10 cellular contexts compared by ENCODE assay signal in genomic region chr4:138982754-138983153, GRCh38. TPM values are rescaled to one million over a fixed set of nuclear protein-coding genes. Genes with fewer than 3 reads are reported as not detected.
DNase-seq lines count a peak whose midpoint lies in the region; ATAC-seq, FAIRE-seq and TF ChIP-seq lines count a peak whose summit lies in the region.
"Had no signal": no experiment of that assay in that cellular context is flagged by ENCODE, and none has a peak within 500 bp of the region (broad histone marks: within the 10 kb centered on the region; RNA-seq: fewer than 3 reads in every experiment).

No MANE protein-coding gene starts in this region.

- POLR2A ChIA-PET in HepG2 (lab: Yijun Ruan, JAX) = no interaction called here

- no peak overlapping the region for H3K4me3 ChIP-seq in right lobe of liver
- no peak overlapping the region for H3K4me3 ChIP-seq in HepG2 (replicated peaks in 1 of 3; ENCODE audit: insufficient read depth in 1 of 3, low read depth in 2 of 3, low read length in 3 of 3)
- H3K4me3 ChIP-seq in esophagus squamous epithelium = no peak overlapping the region
- H3K4me3 ChIP-seq in gastrocnemius medialis = no peak overlapping the region

- H3K4me1 ChIP-seq in right lobe of liver (peaks cover 0 to 11% (median 0%) of the 10 kb centered on the region in 4 donors), HepG2 (ENCODE audit: insufficient read depth, low read length) (peaks cover 36% of the 10 kb centered on the region), esophagus squamous epithelium (peaks cover 0 to 12% (median 9%) of the 10 kb centered on the region in 3 donors), gastrocnemius medialis (peaks cover 3 to 7% of the 10 kb centered on the region in 2 donors)

- BruUV-seq in HepG2 (replicated peaks; lab: Mats Ljungman, UMichigan) = no TSS peak

- CTCF ChIA-PET in HepG2 (lab: Yijun Ruan, JAX; ENCODE audit: low intra/inter-chr PET ratio, low total read pairs) = no interaction called here

- H3K27me3 ChIP-seq in right lobe of liver (no peaks in the 10 kb centered on the region), HepG2 (ENCODE audit: control insufficient read depth in 1 of 2, insufficient read depth in 2 of 2, low read length in 2 of 2) (no peaks in the 10 kb centered on the region), esophagus squamous epithelium (no peaks in the 10 kb centered on the region), gastrocnemius medialis (no peaks in the 10 kb centered on the region)

- no peaks in the 10 kb centered on the region for H4K20me1 ChIP-seq in HepG2 (ENCODE audit: insufficient read depth, low read length)

- H3K36me3 ChIP-seq in right lobe of liver (no peaks in the 10 kb centered on the region), HepG2 (replicated peaks in 1 of 2; ENCODE audit: control insufficient read depth in 1 of 2, insufficient read depth in 2 of 2, low read length in 2 of 2) (no peaks in the 10 kb centered on the region), esophagus squamous epithelium (no peaks in the 10 kb centered on the region), gastrocnemius medialis (no peaks in the 10 kb centered on the region)

- no peak for TF ChIP-seq EP300 in HepG2 (IDR thresholded peaks at IDR 0.05; ENCODE audit: low read depth in 2 of 2, low read length in 2 of 2)
- no peak for TF ChIP-seq EP300 in HepG2 (CRISPR knock-in tag; IDR thresholded peaks at IDR 0.05; ENCODE audit: borderline replicate concordance)

- DNase-seq in right lobe of liver (no peak), HepG2 (ENCODE audit: low spot score) (no peak), esophagus squamous epithelium (lab: John Stamatoyannopoulos, UW) (no peak), gastrocnemius medialis (no peak), Ammon's horn (ENCODE audit: low spot score) (no peak), nucleus accumbens (lab: John Stamatoyannopoulos, UW) (no peak), dedifferentiated amniotic fluid mesenchymal stem cell (ENCODE audit: extremely low spot score) (no peak), NCI-H1436 (lab: John Stamatoyannopoulos, UW) (no peak)
- DNase-seq: cerebellar nuclear complex, NCI-H1105 had no signal

- no peak overlapping the region for H3K9ac ChIP-seq in HepG2 (ENCODE audit: insufficient read depth, low read depth, low read length)

- intact Hi-C loops in right lobe of liver (cut with DNase I) = no loop called here
- intact Hi-C loops in HepG2 (cut with micrococcal nuclease; ENCODE audit: unreplicated experiment) = no loop called here
- intact Hi-C loops in esophagus squamous epithelium (cut with DNase I) = no loop called here
- intact Hi-C loops in gastrocnemius medialis (cut with DNase I; ENCODE audit: low total_unique reads) = loop anchor here (2.0 kb wide), 1 partner anchor 32 kb away; the partner anchor contains the start of gene NOCT

- 96% methylated on average over 5 of the region's 7 CpGs for WGBS in right lobe of liver (ENCODE audit: insufficient coverage, low coverage, low lambda C conversion rate, missing lambda C conversion rate)
- WGBS in HepG2 (ENCODE audit: low lambda C conversion rate) = 75% methylated on average over 7 of the region's 7 CpGs
- WGBS in esophagus squamous epithelium, 2 donors = 74 to 79% methylated on average over 7 of the region's 7 CpGs

- H3K79me2 ChIP-seq in HepG2 (ENCODE audit: insufficient read depth, low read length) = no peaks in the 10 kb centered on the region

- no peak overlapping the region for H3K4me2 ChIP-seq in HepG2 (ENCODE audit: low read depth, low read length)

- TF ChIP-seq POLR2A in right lobe of liver (IDR thresholded peaks at IDR 0.05) (no peak), HepG2 (IDR thresholded peaks at IDR 0.05; ENCODE audit: insufficient read depth in 1 of 2, low read depth in 2 of 2, low read length in 2 of 2) (no peak), esophagus squamous epithelium (IDR thresholded peaks at IDR 0.05) (no peak), gastrocnemius medialis (IDR thresholded peaks at IDR 0.05) (no peak)

- no peak for TF ChIP-seq CTCF in right lobe of liver (IDR thresholded peaks at IDR 0.05)
- TF ChIP-seq CTCF in HepG2 (CRISPR knock-in tag; IDR thresholded peaks at IDR 0.05) = no peak
- no peak for TF ChIP-seq CTCF in esophagus squamous epithelium (IDR thresholded peaks at IDR 0.05)
- no peak for TF ChIP-seq CTCF in gastrocnemius medialis (IDR thresholded peaks at IDR 0.05 in 4 of 5, conservative IDR thresholded peaks at IDR 0.05 in 1 of 5)

- in situ Hi-C loops in HepG2 (cut with HindIII; ENCODE audit: extremely low pct_ligation_motif_present, low pct_unique_long_range_greater_than_20kb) (no loop called here), gastrocnemius medialis (cut with MboI; ENCODE audit: low sequenced_read_pairs in 4 of 4) (no loop called here)

- no peak for ATAC-seq in right lobe of liver
- ATAC-seq in HepG2 = no peak
- no peak for ATAC-seq in gastrocnemius medialis

- no peak for TF ChIP-seq RAD21 in HepG2 (CRISPR knock-in tag; IDR thresholded peaks at IDR 0.05)

- H3K9me3 ChIP-seq in right lobe of liver = no peaks in the 10 kb centered on the region
- no peaks in the 10 kb centered on the region for H3K9me3 ChIP-seq in HepG2 (ENCODE audit: low read length)
- no peaks in the 10 kb centered on the region for H3K9me3 ChIP-seq in esophagus squamous epithelium
- H3K9me3 ChIP-seq in gastrocnemius medialis = no peaks in the 10 kb centered on the region

- H3K27ac ChIP-seq in right lobe of liver (peak overlapping the region; percentile 49 to 80 (median 58)), HepG2 (ENCODE audit: extremely low read length, insufficient read depth, low read length) (no peak overlapping the region), esophagus squamous epithelium (peak overlapping the region in 3 of 4 donors; percentile 53 to 73 (median 69)), gastrocnemius medialis (peak overlapping the region; percentile 46 to 65 (median 64))

- no peak for FAIRE-seq in HepG2 (lab: Jason Lieb, UNC)

- no peak overlapping the region for H2AFZ ChIP-seq in HepG2 (ENCODE audit: low read length)

TF ChIP-seq in HepG2, 621 proteins besides CTCF, POLR2A, EP300 and RAD21 (continues in another document):
- TF ChIP-seq CHD2 (IDR thresholded peaks at IDR 0.05; ENCODE audit: low read depth, low read length) (no peak), ERF (CRISPR knock-in tag; IDR thresholded peaks at IDR 0.05) (no peak), ZNF841 (CRISPR knock-in tag; IDR thresholded peaks at IDR 0.05; ENCODE audit: borderline replicate concordance) (no peak), ETV5 (CRISPR knock-in tag; IDR thresholded peaks at IDR 0.05; ENCODE audit: borderline replicate concordance) (no peak), ZFX (CRISPR knock-in tag; IDR thresholded peaks at IDR 0.05; ENCODE audit: low read depth) (no peak), SP140L (CRISPR knock-in tag; IDR thresholded peaks at IDR 0.05; ENCODE audit: borderline replicate concordance) (no peak), HOXD1 (CRISPR knock-in tag; IDR thresholded peaks at IDR 0.05) (no peak), CEBPG (CRISPR knock-in tag; IDR thresholded peaks at IDR 0.05) (no peak), ZFP1 (CRISPR knock-in tag; IDR thresholded peaks at IDR 0.05) (no peak), NFIB (CRISPR knock-in tag; IDR thresholded peaks at IDR 0.05; ENCODE audit: borderline replicate concordance) (no peak), NKX3-1 (CRISPR knock-in tag; IDR thresholded peaks at IDR 0.05) (no peak), ZNF207 (IDR thresholded peaks at IDR 0.05; ENCODE audit: borderline replicate concordance) (no peak), MZF1 (CRISPR knock-in tag; IDR thresholded peaks at IDR 0.05; ENCODE audit: borderline replicate concordance) (no peak)
- TF ChIP-seq, protein P1, sequence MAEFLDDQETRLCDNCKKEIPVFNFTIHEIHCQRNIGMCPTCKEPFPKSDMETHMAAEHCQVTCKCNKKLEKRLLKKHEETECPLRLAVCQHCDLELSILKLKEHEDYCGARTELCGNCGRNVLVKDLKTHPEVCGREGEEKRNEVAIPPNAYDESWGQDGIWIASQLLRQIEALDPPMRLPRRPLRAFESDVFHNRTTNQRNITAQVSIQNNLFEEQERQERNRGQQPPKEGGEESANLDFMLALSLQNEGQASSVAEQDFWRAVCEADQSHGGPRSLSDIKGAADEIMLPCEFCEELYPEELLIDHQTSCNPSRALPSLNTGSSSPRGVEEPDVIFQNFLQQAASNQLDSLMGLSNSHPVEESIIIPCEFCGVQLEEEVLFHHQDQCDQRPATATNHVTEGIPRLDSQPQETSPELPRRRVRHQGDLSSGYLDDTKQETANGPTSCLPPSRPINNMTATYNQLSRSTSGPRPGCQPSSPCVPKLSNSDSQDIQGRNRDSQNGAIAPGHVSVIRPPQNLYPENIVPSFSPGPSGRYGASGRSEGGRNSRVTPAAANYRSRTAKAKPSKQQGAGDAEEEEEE (CRISPR knock-in tag; IDR thresholded peaks at IDR 0.05; ENCODE audit: borderline replicate concordance) = no peak

RNA-seq across cellular contexts. Expression of gene NOCT, which starts 32.8 kb away (rescaled TPM):
- 10 to 100 TPM in 3 of 6 experiments, 1 to 10 TPM in 3; 3.5 to 20.5 (median 9.7) TPM for total RNA-seq in right lobe of liver
- total RNA-seq in HepG2 (2016; rRNA removed; fragmentation: Illumina TruSeq; extraction: Trizol) = 11.0 and 13.1 TPM in 2 replicates
- total RNA-seq in HepG2 (2016; cell fraction: cytosol; rRNA removed; fragmentation: Illumina TruSeq; extraction: Trizol; ENCODE audit: low read depth) = 7.4 and 7.7 TPM in 2 replicates
- 10.6 and 11.4 TPM in 2 replicates for total RNA-seq in HepG2 (2016; cell fraction: insoluble cytoplasmic fraction; rRNA removed; fragmentation: Illumina TruSeq; extraction: Trizol)
- 8.1 and 8.3 TPM in 2 replicates for total RNA-seq in HepG2 (2016; cell fraction: membrane; rRNA removed; fragmentation: Illumina TruSeq; extraction: Trizol)
- 6.7 and 7.6 TPM in 2 replicates for total RNA-seq in HepG2 (2016; cell fraction: nucleus; rRNA removed; fragmentation: Illumina TruSeq; extraction: Trizol)
- 3.5 and 3.6 TPM in 2 replicates for polyA plus RNA-seq in HepG2 (2011; rRNA removed)
- polyA plus RNA-seq in HepG2 (2011; cell fraction: cytosol; rRNA removed) = 1.7 and 1.8 TPM in 2 replicates
- 3.6 and 4.8 TPM in 2 replicates for polyA plus RNA-seq in HepG2 (2011; cell fraction: nucleus; rRNA removed)
- polyA plus RNA-seq in HepG2 (2012) = 5.3 and 6.0 TPM in 2 replicates
- 0.45 and 0.55 TPM in 2 replicates for polyA plus RNA-seq in HepG2 (2016; cell fraction: cytosol; fragmentation: Illumina TruSeq; extraction: Trizol; ENCODE audit: low read depth)
- 6.1 and 6.3 TPM in 2 replicates for polyA plus RNA-seq in HepG2 (2016; cell fraction: insoluble cytoplasmic fraction; fragmentation: Illumina TruSeq; extraction: Trizol; ENCODE audit: low read depth)
- 1.7 and 2.1 TPM in 2 replicates for polyA plus RNA-seq in HepG2 (2016; cell fraction: membrane; fragmentation: Illumina TruSeq; extraction: Trizol; ENCODE audit: low read depth)
- polyA plus RNA-seq in HepG2 (2016; cell fraction: nucleus; fragmentation: Illumina TruSeq; extraction: Trizol; ENCODE audit: insufficient read depth, low read depth) = 7.9 and 8.0 TPM in 2 replicates
- polyA minus RNA-seq in HepG2 (2011; rRNA and poly(A)+ RNA removed; ENCODE audit: low replicate concordance) = 9.5 and 10.1 TPM in 2 replicates
- polyA minus RNA-seq in HepG2 (2011; cell fraction: cytosol; rRNA and poly(A)+ RNA removed) = 11.4 and 14.6 TPM in 2 replicates
- 6.4 and 12.3 TPM in 2 replicates for polyA minus RNA-seq in HepG2 (2011; cell fraction: nucleus; rRNA and poly(A)+ RNA removed)
- 10 to 100 TPM in 1 of 4 donors, 1 to 10 TPM in 3; 4.4 to 19.0 (median 6.9) TPM for total RNA-seq in esophagus squamous epithelium
- 10 to 100 TPM in 1 of 4 donors, 1 to 10 TPM in 3; 4.8 to 18.5 (median 9.2) TPM for total RNA-seq in gastrocnemius medialis
